Comparison of ENCODE assay signal across 15 cellular contexts in the genomic region with DNA sequence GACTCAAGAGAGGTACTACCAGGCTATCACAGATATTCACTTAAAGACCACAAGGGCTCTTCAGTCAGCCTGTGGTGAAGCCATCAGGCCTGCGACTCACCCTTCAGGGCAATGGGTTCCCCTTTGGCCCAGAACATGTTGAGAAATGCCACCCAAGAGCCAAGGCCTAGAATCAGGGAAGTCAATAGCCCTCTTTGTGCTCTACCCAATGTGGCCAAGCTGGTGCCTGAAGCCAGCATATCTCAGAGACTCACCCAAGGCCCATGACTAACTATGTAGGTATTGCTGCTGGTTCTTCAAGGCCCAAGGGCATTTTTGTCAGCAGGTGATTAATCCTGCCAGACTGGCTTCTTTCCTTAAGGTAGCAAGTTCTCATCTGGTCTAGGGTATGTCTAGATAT.
"Had no signal": no experiment of that assay in that cellular context is flagged by ENCODE, and none has a peak within 500 bp of the region (broad histone marks: within the 10 kb centered on the region; RNA-seq: fewer than 3 reads in every experiment).

No MANE protein-coding gene starts in this region.

- H3K27ac Mint-ChIP-seq: activated CD4-positive, alpha-beta memory T cell treated with anti-CD3 and anti-CD28 coated beads, Interleukin-2, amount 10 ng/mL, durations not matched to agents 7 days and 5 days; activated naive CD8-positive, alpha-beta T cell treated with anti-CD3 and anti-CD28 coated beads for 36 hours; immature natural killer cell; natural killer cell treated with Interleukin-12 subunit alpha and Interleukin-12 subunit beta and Interleukin-15 and Interleukin-18, amount 100 ng/mL, for 72 hours; stimulated activated memory B cell treated with anti-CD40 and anti-IgM and Interleukin-4, amounts not matched to agents 10 μg/mL and 1 μg/mL and 100 μg/mL, for 72 hours; T-helper 2 cell treated with Interferon-gamma antibody and Interleukin-4, amounts not matched to agents 5 μg/mL and 100 μg/mL, for 36 hours had no signal

- H3K36me3 Mint-ChIP-seq: activated naive CD8-positive, alpha-beta T cell treated with anti-CD3 and anti-CD28 coated beads for 36 hours had no signal

- DNase-seq: activated CD4-positive, alpha-beta memory T cell treated with anti-CD3 and anti-CD28 coated beads, Interleukin-2, amount 10 ng/mL, durations not matched to agents 7 days and 5 days; activated gamma-delta T cell treated with Interleukin-2 at 50 U/mL for 16 hours; activated naive CD8-positive, alpha-beta T cell treated with anti-CD3 and anti-CD28 coated beads for 36 hours; activated T-cell treated with anti-CD3 and anti-CD28 coated beads, Interleukin-2, amount 50 U/mL, for 48 hours; anterior cingulate cortex; glutamatergic neuron; immature natural killer cell; nucleus accumbens; right lobe of liver had no signal

- H3K4me3 Mint-ChIP-seq: activated CD4-positive, alpha-beta memory T cell treated with anti-CD3 and anti-CD28 coated beads, Interleukin-2, amount 10 ng/mL, durations not matched to agents 7 days and 5 days; activated naive CD8-positive, alpha-beta T cell treated with anti-CD3 and anti-CD28 coated beads for 36 hours; immature natural killer cell; natural killer cell treated with Interleukin-12 subunit alpha and Interleukin-12 subunit beta and Interleukin-15 and Interleukin-18, amount 100 ng/mL, for 72 hours; stimulated activated memory B cell treated with anti-CD40 and anti-IgM and Interleukin-4, amounts not matched to agents 10 μg/mL and 1 μg/mL and 100 μg/mL, for 72 hours; T-helper 2 cell treated with Interferon-gamma antibody and Interleukin-4, amounts not matched to agents 5 μg/mL and 100 μg/mL, for 36 hours had no signal

- ATAC-seq: left lobe of liver; natural killer cell treated with Interleukin-12 subunit alpha and Interleukin-12 subunit beta and Interleukin-15 and Interleukin-18, amount 100 ng/mL, for 72 hours; right lobe of liver; stimulated activated memory B cell treated with anti-CD40 and anti-IgM and Interleukin-4, amounts not matched to agents 10 μg/mL and 1 μg/mL and 100 μg/mL, for 72 hours had no signal

- H3K4me3 ChIP-seq: prostate gland, right lobe of liver, tibial nerve had no signal

- H3K4me1 Mint-ChIP-seq: activated CD4-positive, alpha-beta memory T cell treated with anti-CD3 and anti-CD28 coated beads, Interleukin-2, amount 10 ng/mL, durations not matched to agents 7 days and 5 days; activated naive CD8-positive, alpha-beta T cell treated with anti-CD3 and anti-CD28 coated beads for 36 hours; immature natural killer cell; stimulated activated memory B cell treated with anti-CD40 and anti-IgM and Interleukin-4, amounts not matched to agents 10 μg/mL and 1 μg/mL and 100 μg/mL, for 72 hours had no signal
